In the genomic region with DNA sequence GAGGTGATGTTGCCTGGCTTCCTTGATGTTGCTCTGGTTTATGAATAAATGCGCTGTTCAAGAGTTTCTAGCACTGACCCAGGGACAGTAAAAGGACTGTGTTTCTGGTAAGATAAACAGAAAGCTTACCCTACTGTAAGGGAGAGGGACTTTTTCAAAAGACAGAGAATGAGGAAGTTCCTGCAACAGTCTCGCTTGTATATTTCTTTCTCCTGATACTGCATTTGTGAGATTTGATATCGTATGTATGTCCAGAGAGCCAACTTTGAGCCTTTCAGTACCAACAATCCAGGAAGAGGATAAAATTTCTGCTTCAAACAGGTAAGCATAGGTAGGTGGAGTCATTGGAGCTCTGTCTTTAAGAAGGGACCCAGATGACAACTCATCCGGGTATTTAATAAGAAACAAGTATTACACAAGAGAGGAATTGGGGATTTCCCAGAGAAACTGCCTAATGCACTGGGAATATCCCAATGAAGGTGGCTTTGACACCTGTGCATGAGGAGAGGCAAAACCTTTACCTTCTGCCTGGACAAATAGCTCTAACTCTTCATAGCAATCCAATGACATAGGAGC, we compare ENCODE assay signal across 9 cellular contexts. TPM values are rescaled to one million over a fixed set of nuclear protein-coding genes. Genes with fewer than 3 reads are reported as not detected.
DNase-seq lines count a peak whose midpoint lies in the region; ATAC-seq lines count a peak whose summit lies in the region.
"Had no signal": no experiment of that assay in that cellular context is flagged by ENCODE, and none has a peak within 500 bp of the region (broad histone marks: within the 10 kb centered on the region; RNA-seq: fewer than 3 reads in every experiment).

No MANE protein-coding gene starts in this region.

- no peaks in the 10 kb centered on the region for H3K9me3 ChIP-seq in subcutaneous abdominal adipose tissue (ENCODE audit: control insufficient read depth in 5 of 5, low read length in 5 of 5)

- peaks cover 0 to 4% (median 0%) of the 10 kb centered on the region in 5 donors for H3K27me3 ChIP-seq in subcutaneous abdominal adipose tissue (ENCODE audit: control insufficient read depth in 5 of 5, insufficient read depth in 4 of 5, low read length in 5 of 5)

- H3K4me1 Mint-ChIP-seq in activated T-cell treated with anti-CD3 and anti-CD28 coated beads, Interleukin-2, amount 50 U/mL, for 24 hours (ENCODE audit: low read depth): peaks cover 85% of the 10 kb centered on the region
- peaks cover 69% of the 10 kb centered on the region for H3K4me1 Mint-ChIP-seq in activated naive CD8-positive, alpha-beta T cell treated with anti-CD3 and anti-CD28 coated beads for 36 hours

- H3K27ac Mint-ChIP-seq in activated T-cell treated with anti-CD3 and anti-CD28 coated beads, Interleukin-2, amount 50 U/mL, for 24 hours: peak overlapping the region; percentile 92
- H3K27ac Mint-ChIP-seq in activated naive CD8-positive, alpha-beta T cell treated with anti-CD3 and anti-CD28 coated beads for 36 hours: peak overlapping the region; percentile 94

- H3K27ac ChIP-seq in subcutaneous abdominal adipose tissue (ENCODE audit: low read depth, low read length): no peak overlapping the region

- no peaks in the 10 kb centered on the region for H3K36me3 ChIP-seq in subcutaneous abdominal adipose tissue (ENCODE audit: control insufficient read depth in 5 of 5, insufficient read depth in 5 of 5, low read length in 5 of 5)

- DNase-seq in activated T-cell treated with anti-CD3 and anti-CD28 coated beads, Interleukin-2, amount 50 U/mL, for 24 hours: no peak
- DNase-seq in activated T-cell treated with anti-CD3 and anti-CD28 coated beads for 4 hours (no peak), NCI-H2081 (lab: John Stamatoyannopoulos, UW) (no peak), AG08396 (ENCODE audit: low spot score) (no peak)
- DNase-seq in activated naive CD8-positive, alpha-beta T cell treated with anti-CD3 and anti-CD28 coated beads for 36 hours: no peak
- DNase-seq in activated effector memory CD4-positive, alpha-beta T cell treated with Interleukin-2 at 50 U/mL for 16 hours: no peak

- peaks cover 0 to 3% (median 0%) of the 10 kb centered on the region in 5 donors for H3K4me1 ChIP-seq in subcutaneous abdominal adipose tissue (ENCODE audit: control insufficient read depth in 5 of 5, insufficient read depth in 5 of 5, low read length in 5 of 5)

- no peaks in the 10 kb centered on the region for H3K27me3 Mint-ChIP-seq in activated T-cell treated with anti-CD3 and anti-CD28 coated beads, Interleukin-2, amount 50 U/mL, for 24 hours
- H3K27me3 Mint-ChIP-seq in activated naive CD8-positive, alpha-beta T cell treated with anti-CD3 and anti-CD28 coated beads for 36 hours: no peaks in the 10 kb centered on the region

- ATAC-seq in HG03354 (IDR thresholded peaks at IDR 0.05; ENCODE audit: poor library complexity, severe bottlenecking, unreplicated experiment): peak; percentile 26

- no peaks in the 10 kb centered on the region for H3K9me3 Mint-ChIP-seq in activated T-cell treated with anti-CD3 and anti-CD28 coated beads, Interleukin-2, amount 50 U/mL, for 24 hours
- H3K9me3 Mint-ChIP-seq in activated naive CD8-positive, alpha-beta T cell treated with anti-CD3 and anti-CD28 coated beads for 36 hours: peaks cover 2% of the 10 kb centered on the region

- H3K36me3 Mint-ChIP-seq in activated T-cell treated with anti-CD3 and anti-CD28 coated beads, Interleukin-2, amount 50 U/mL, for 24 hours (ENCODE audit: low read depth): peaks cover 31% of the 10 kb centered on the region
- peaks cover 35% of the 10 kb centered on the region for H3K36me3 Mint-ChIP-seq in activated naive CD8-positive, alpha-beta T cell treated with anti-CD3 and anti-CD28 coated beads for 36 hours

- peak overlapping the region; percentile 85 for H3K4me3 Mint-ChIP-seq in activated T-cell treated with anti-CD3 and anti-CD28 coated beads, Interleukin-2, amount 50 U/mL, for 24 hours
- peak overlapping the region; percentile 94 for H3K4me3 Mint-ChIP-seq in activated naive CD8-positive, alpha-beta T cell treated with anti-CD3 and anti-CD28 coated beads for 36 hours

- no peak overlapping the region for H3K9ac ChIP-seq in subcutaneous abdominal adipose tissue (ENCODE audit: low read length in 5 of 5)

- peak overlapping the region; percentile 25 to 72 (median 45) for H3K4me3 ChIP-seq in subcutaneous abdominal adipose tissue (ENCODE audit: low read depth in 1 of 5, low read length in 5 of 5)

RNA-seq across cellular contexts. Expression of a gene that starts 0.8 kb away (rescaled TPM):
- total RNA-seq in activated naive CD8-positive, alpha-beta T cell treated with anti-CD3 and anti-CD28 coated beads for 36 hours: 10 to 100 TPM; 37.9 to 39.7 TPM
- total RNA-seq: lung microvascular endothelial cell had no signal
